36 cellular contexts compared by ENCODE assay signal in genomic region chr1:238323483-238323882, GRCh38.
"Had no signal": no experiment of that assay in that cellular context is flagged by ENCODE, and none has a peak within 500 bp of the region (broad histone marks: within the 10 kb centered on the region; RNA-seq: fewer than 3 reads in every experiment).

No MANE protein-coding gene starts in this region.

- H3K36me3 ChIP-seq: adrenal gland, brain microvascular endothelial cell, breast epithelium had no signal

- H3K4me3 ChIP-seq: adrenal gland, body of pancreas, breast epithelium had no signal

- FAIRE-seq: astrocyte, TTC549 had no signal

- H3K4me3 Mint-ChIP-seq: activated B cell treated with CpG ODN at 0.5 μM for 24 hours; activated CD4-positive, alpha-beta memory T cell treated with anti-CD3 and anti-CD28 coated beads for 36 hours; activated CD4-positive, alpha-beta T cell treated with anti-CD3 and anti-CD28 coated beads, Interleukin-2, amount 10 ng/mL, durations not matched to agents 24 days and 14 days; activated CD8-positive, alpha-beta T cell treated with anti-CD3 and anti-CD28 coated beads for 36 hours; activated naive CD4-positive, alpha-beta T cell treated with anti-CD3 and anti-CD28 coated beads for 36 hours; activated naive CD8-positive, alpha-beta T cell treated with anti-CD3 and anti-CD28 coated beads for 36 hours; activated T-cell treated with anti-CD3 and anti-CD28 coated beads, Interleukin-2, amount 50 U/mL, for 4 hours; activated T-cell treated with anti-CD3 and anti-CD28 coated beads, Interleukin-2, amount 50 U/mL, for 72 hours; activated T-helper 1 cell treated with anti-CD3 and anti-CD28 coated beads, Interleukin-12 subunit alpha, Interleukin-12 subunit beta, Interleukin-2, Interleukin-4 antibody, amounts not matched to agents 30 ng/mL and 10 ng/mL and 1 ng/mL, durations not matched to agents 14 hours and 24 hours and 36 hours; activated T-helper 17 cell treated with anti-CD3 and anti-CD28 coated beads, Interleukin-2, amount 50 U/mL, for 72 hours; T-helper 1 cell treated with Interleukin-12 subunit alpha and Interleukin-12 subunit beta and Interleukin-4 antibody, amounts not matched to agents 30 μg/mL and 1 μg/mL, for 36 hours; T-helper 2 cell treated with Interferon-gamma antibody and Interleukin-4, amounts not matched to agents 5 μg/mL and 100 μg/mL, for 36 hours had no signal

- H3K9me3 ChIP-seq: adrenal gland, body of pancreas, breast epithelium had no signal

- ATAC-seq: activated CD8-positive, alpha-beta T cell treated with anti-CD3 and anti-CD28 coated beads for 36 hours; activated naive CD4-positive, alpha-beta T cell treated with anti-CD3 and anti-CD28 coated beads, Interleukin-2, amount 50 U/mL, for 72 hours; activated T-cell treated with anti-CD3 and anti-CD28 coated beads, Interleukin-2, amount 50 U/mL, for 4 hours; activated T-cell treated with anti-CD3 and anti-CD28 coated beads, Interleukin-2, amount 50 U/mL, for 72 hours; activated T-helper 17 cell treated with anti-CD3 and anti-CD28 coated beads, Interleukin-2, amount 50 U/mL, for 72 hours; body of pancreas had no signal

- H3K27me3 Mint-ChIP-seq: activated B cell treated with CpG ODN at 0.5 μM for 24 hours; activated CD4-positive, alpha-beta memory T cell treated with anti-CD3 and anti-CD28 coated beads for 36 hours; activated CD4-positive, alpha-beta T cell treated with anti-CD3 and anti-CD28 coated beads, Interleukin-2, amount 10 ng/mL, durations not matched to agents 24 days and 14 days; activated CD8-positive, alpha-beta T cell treated with anti-CD3 and anti-CD28 coated beads for 36 hours; activated naive CD8-positive, alpha-beta T cell treated with anti-CD3 and anti-CD28 coated beads for 36 hours; activated T-helper 17 cell treated with anti-CD3 and anti-CD28 coated beads, Interleukin-2, amount 50 U/mL, for 72 hours had no signal

- H3K27me3 ChIP-seq: adrenal gland, body of pancreas, brain microvascular endothelial cell, breast epithelium had no signal

- H3K4me1 ChIP-seq: adrenal gland, breast epithelium had no signal

- H3K9me3 Mint-ChIP-seq: activated CD4-positive, alpha-beta T cell treated with anti-CD3 and anti-CD28 coated beads, Interleukin-2, amount 10 ng/mL, durations not matched to agents 24 days and 14 days had no signal

- DNase-seq: activated B cell treated with CpG ODN at 0.5 μM for 24 hours; activated CD4-positive, alpha-beta memory T cell treated with anti-CD3 and anti-CD28 coated beads for 36 hours; activated CD4-positive, alpha-beta T cell treated with anti-CD3 and anti-CD28 coated beads for 4 hours; activated CD4-positive, alpha-beta T cell treated with anti-CD3 and anti-CD28 coated beads, Interleukin-2, amount 10 ng/mL, durations not matched to agents 24 days and 14 days; activated CD4-positive, alpha-beta T cell treated with anti-CD3 and anti-CD28 coated beads, Interleukin-2, amount 50 U/mL, for 1 hour; activated CD4-positive, alpha-beta T cell treated with anti-CD3 and anti-CD28 coated beads, Interleukin-2, amount 50 U/mL, for 4 hours; activated CD4-positive, CD25-positive, alpha-beta regulatory T cell treated with anti-CD3 and anti-CD28 coated beads, Interleukin-2, amount 50 U/mL, for 72 hours; activated CD8-positive, alpha-beta memory T cell treated with anti-CD3 and anti-CD28 coated beads, Interleukin-2, amount 50 U/mL, for 4 hours; activated CD8-positive, alpha-beta T cell treated with anti-CD3 and anti-CD28 coated beads for 36 hours; activated effector memory CD4-positive, alpha-beta T cell treated with anti-CD3 and anti-CD28 coated beads, Interleukin-2, amount 50 U/mL, for 16 hours; activated gamma-delta T cell treated with Interleukin-2 at 50 U/mL for 16 hours; activated naive CD4-positive, alpha-beta T cell; activated naive CD4-positive, alpha-beta T cell treated with anti-CD3 and anti-CD28 coated beads for 36 hours; activated naive CD4-positive, alpha-beta T cell treated with anti-CD3 and anti-CD28 coated beads, Interleukin-2, amount 50 U/mL, for 16 hours; activated naive CD8-positive, alpha-beta T cell treated with anti-CD3 and anti-CD28 coated beads for 36 hours; activated T-cell treated with anti-CD3 and anti-CD28 coated beads for 4 hours; activated T-cell treated with anti-CD3 and anti-CD28 coated beads, Interleukin-2, amount 50 U/mL, for 1 hour; activated T-cell treated with anti-CD3 and anti-CD28 coated beads, Interleukin-2, amount 50 U/mL, for 4 hours; activated T-cell treated with anti-CD3 and anti-CD28 coated beads, Interleukin-2, amount 50 U/mL, for 72 hours; adrenal gland; amniotic stem cell; aorta; body of pancreas; brain microvascular endothelial cell; central memory CD4-positive, alpha-beta T cell; T-helper 2 cell; T-helper 9 cell had no signal

- H3K36me3 Mint-ChIP-seq: activated CD4-positive, alpha-beta memory T cell treated with anti-CD3 and anti-CD28 coated beads for 36 hours; activated naive CD8-positive, alpha-beta T cell treated with anti-CD3 and anti-CD28 coated beads for 36 hours had no signal

- H3K4me1 Mint-ChIP-seq: activated B cell treated with CpG ODN at 0.5 μM for 24 hours; activated CD4-positive, alpha-beta T cell treated with anti-CD3 and anti-CD28 coated beads, Interleukin-2, amount 10 ng/mL, durations not matched to agents 24 days and 14 days; activated naive CD8-positive, alpha-beta T cell treated with anti-CD3 and anti-CD28 coated beads for 36 hours; activated T-helper 17 cell treated with anti-CD3 and anti-CD28 coated beads, Interleukin-2, amount 50 U/mL, for 72 hours had no signal

- H3K27ac ChIP-seq: adrenal gland, body of pancreas, brain microvascular endothelial cell, breast epithelium, VCaP had no signal

- H3K27ac Mint-ChIP-seq: activated B cell treated with CpG ODN at 0.5 μM for 24 hours; activated CD4-positive, alpha-beta memory T cell treated with anti-CD3 and anti-CD28 coated beads for 36 hours; activated CD4-positive, alpha-beta T cell treated with anti-CD3 and anti-CD28 coated beads, Interleukin-2, amount 10 ng/mL, durations not matched to agents 24 days and 14 days; activated CD8-positive, alpha-beta T cell treated with anti-CD3 and anti-CD28 coated beads for 36 hours; activated naive CD4-positive, alpha-beta T cell treated with anti-CD3 and anti-CD28 coated beads for 36 hours; activated naive CD4-positive, alpha-beta T cell treated with anti-CD3 and anti-CD28 coated beads, Interleukin-2, amount 50 U/mL, for 72 hours; activated naive CD8-positive, alpha-beta T cell treated with anti-CD3 and anti-CD28 coated beads for 36 hours; activated T-cell treated with anti-CD3 and anti-CD28 coated beads, Interleukin-2, amount 50 U/mL, for 72 hours; activated T-helper 1 cell treated with anti-CD3 and anti-CD28 coated beads, Interleukin-12 subunit alpha, Interleukin-12 subunit beta, Interleukin-2, Interleukin-4 antibody, amounts not matched to agents 30 ng/mL and 10 ng/mL and 1 ng/mL, durations not matched to agents 14 hours and 24 hours and 36 hours; activated T-helper 17 cell treated with anti-CD3 and anti-CD28 coated beads, Interleukin-2, amount 50 U/mL, for 72 hours; T-helper 1 cell treated with Interleukin-12 subunit alpha and Interleukin-12 subunit beta and Interleukin-4 antibody, amounts not matched to agents 30 μg/mL and 1 μg/mL, for 36 hours; T-helper 2 cell treated with Interferon-gamma antibody and Interleukin-4, amounts not matched to agents 5 μg/mL and 100 μg/mL, for 36 hours had no signal
